8 cellular contexts compared by ENCODE assay signal in genomic region chr2:193695367-193695766, GRCh38.
DNase-seq lines count a peak whose midpoint lies in the region; ATAC-seq and TF ChIP-seq lines count a peak whose summit lies in the region.

No MANE protein-coding gene starts in this region.

- WGBS in psoas muscle, 3 donors, result 40 to 49% (median 43%) methylated on average over 1 of the region's 1 CpG

- H3K27ac ChIP-seq in RWPE1 (no peak overlapping the region), psoas muscle (no peak overlapping the region)

- POLR2A ChIA-PET in RWPE1 (lab: Yijun Ruan, JAX; ENCODE audit: low non-redundant PET), result no interaction called here

- H3K4me3 ChIP-seq in psoas muscle, result no peak overlapping the region

- CTCF ChIA-PET in RWPE1 (lab: Yijun Ruan, JAX), result interaction anchor here (0.6 to 0.9 kb wide), 5 partner anchors 10 to 268 kb away, joined by 3 to 4 read pairs (median 3); no protein-coding TSS in a partner anchor

- intact Hi-C loops in psoas muscle (cut with DNase I), result no loop called here

- peak; percentile 10 for DNase-seq in SKM-1 treated with dmso at 0.1 percent for 144 hours (lab: John Stamatoyannopoulos, UW; ENCODE audit: unreplicated experiment)
- DNase-seq in SKM-1 (lab: John Stamatoyannopoulos, UW; ENCODE audit: unreplicated experiment), result no peak
- peak; percentile 5 for DNase-seq in HK-2 (ENCODE audit: unreplicated experiment)
- DNase-seq in RWPE1 (ENCODE audit: low spot score), result peak; percentile 8
- peak; percentile 40 for DNase-seq in kidney glomerular epithelial cell (lab: John Stamatoyannopoulos, UW)
- DNase-seq in activated naive CD4-positive, alpha-beta T cell (lab: John Stamatoyannopoulos, UW), result no peak
- DNase-seq in psoas muscle, result no peak

- H3K36me3 ChIP-seq in psoas muscle (ENCODE audit: insufficient read depth in 1 of 2, low read depth in 1 of 2), result no peaks in the 10 kb centered on the region

- peak; percentile 26; the same call in 1 of the 2 replicates for TF ChIP-seq CTCF in RWPE1 (conservative IDR thresholded peaks at IDR 0.05; ENCODE audit: low read depth)
- no peak for TF ChIP-seq CTCF in psoas muscle (IDR thresholded peaks at IDR 0.05)

- H3K27me3 ChIP-seq in psoas muscle (ENCODE audit: insufficient read depth in 3 of 3, low read length in 2 of 3), result no peaks in the 10 kb centered on the region

- no peak for ATAC-seq in activated CD4-positive, CD25-positive, alpha-beta regulatory T cell treated with anti-CD3 and anti-CD28 coated beads, Interleukin-2, amount 50 U/mL, for 24 hours
- no peak for ATAC-seq in psoas muscle

- H3K9me3 ChIP-seq in psoas muscle, result no peaks in the 10 kb centered on the region

- no peaks in the 10 kb centered on the region for H3K4me1 ChIP-seq in psoas muscle

Comparison
In these comparisons a context has a peak if more than half of its experiments do, and no peak if none do; other contexts are left out.
1. DNase-seq: peak in SKM-1 treated with dmso at 0.1 percent for 144 hours (single experiment), HK-2 (single experiment), RWPE1 (single experiment) and kidney glomerular epithelial cell (single experiment); none in SKM-1 (single experiment), activated naive CD4-positive, alpha-beta T cell (0 of 4) and psoas muscle (0 of 2).